Comparison of ENCODE assay signal across 25 cellular contexts in genomic region chr16:87138868-87139267, GRCh38.
"Had no signal": no experiment of that assay in that cellular context is flagged by ENCODE, and none has a peak within 500 bp of the region (broad histone marks: within the 10 kb centered on the region; RNA-seq: fewer than 3 reads in every experiment).

No MANE protein-coding gene starts in this region.

- H3K9me3 ChIP-seq: left lung, lower lobe of right lung, ovary, prostate gland, testis, thyroid gland, transverse colon, upper lobe of left lung had no signal

- H3K4me3 Mint-ChIP-seq: naive thymus-derived CD8-positive, alpha-beta T cell; stimulated activated naive B cell treated with anti-CD40 and anti-IgM and Interleukin-4, amounts not matched to agents 10 μg/mL and 1 μg/mL and 100 μg/mL, for 72 hours had no signal

- H3K27ac Mint-ChIP-seq: naive thymus-derived CD8-positive, alpha-beta T cell; stimulated activated naive B cell treated with anti-CD40 and anti-IgM and Interleukin-4, amounts not matched to agents 10 μg/mL and 1 μg/mL and 100 μg/mL, for 72 hours had no signal

- H3K4me1 Mint-ChIP-seq: stimulated activated naive B cell treated with anti-CD40 and anti-IgM and Interleukin-4, amounts not matched to agents 10 μg/mL and 1 μg/mL and 100 μg/mL, for 72 hours had no signal

- DNase-seq: head of caudate nucleus; hippocampal formation; kidney glomerular epithelial cell; left colon; lower lobe of right lung; mammary epithelial cell; mesenchymal stem cell; naive thymus-derived CD8-positive, alpha-beta T cell; ovary; retina; right cardiac atrium; stimulated activated CD4-positive, alpha-beta T cell treated with anti-CD3 and anti-CD28 coated beads, Interleukin-12 subunit alpha, Interleukin-12 subunit beta, amount 100 ng/mL, for 4 hours; stimulated activated CD4-positive, alpha-beta T cell treated with anti-CD3 and anti-CD28 coated beads, Interleukin-15, amount 100 ng/mL, for 24 hours; stimulated activated CD4-positive, alpha-beta T cell treated with anti-CD3 and anti-CD28 coated beads, Interleukin-2, amount 100 ng/mL, for 24 hours; stimulated activated CD4-positive, alpha-beta T cell treated with anti-CD3 and anti-CD28 coated beads, Interleukin-4, amount 100 ng/mL, for 1 hour; stimulated activated naive B cell treated with anti-CD40 and anti-IgM and Interleukin-4, amounts not matched to agents 10 μg/mL and 1 μg/mL and 100 μg/mL, for 72 hours; stimulated activated naive CD8-positive, alpha-beta T cell treated with anti-CD3 and anti-CD28 coated beads, Interleukin-15, Interleukin-2, amounts not matched to agents 100 U/mL and 50 U/mL, for 24 hours; stomach; testis; thyroid gland; transverse colon; upper lobe of left lung had no signal

- H3K36me3 ChIP-seq: left lung, lower lobe of right lung, ovary, prostate gland, stomach, thyroid gland, transverse colon, upper lobe of left lung had no signal

- H3K4me3 ChIP-seq: left lung, lower lobe of right lung, ovary, prostate gland, smooth muscle cell, stomach, testis, thyroid gland, transverse colon, upper lobe of left lung had no signal

- H3K27me3 Mint-ChIP-seq: naive thymus-derived CD8-positive, alpha-beta T cell had no signal

- H3K4me1 ChIP-seq: left lung, lower lobe of right lung, prostate gland, stomach, testis, thyroid gland, transverse colon, upper lobe of left lung had no signal

- H3K27me3 ChIP-seq: left lung, ovary, stomach, testis, thyroid gland, transverse colon, upper lobe of left lung had no signal

- H3K27ac ChIP-seq: left lung, lower lobe of right lung, ovary, prostate gland, stomach, testis, thyroid gland, transverse colon, upper lobe of left lung had no signal
